ENCODE assay signal across 1 cellular context in genomic region chr19:45103625-45104319, GRCh38.
TF ChIP-seq lines count a peak whose summit lies in the region.

No MANE protein-coding gene starts in this region.

TF ChIP-seq in WTC11, 78 proteins besides CTCF, POLR2A, EP300 and RAD21 (continued from another document):
- TF ChIP-seq ZNF425 (CRISPR knock-in tag; conservative IDR thresholded peaks at IDR 0.05), result no peak
- no peak for TF ChIP-seq MXD4 (CRISPR knock-in tag; IDR thresholded peaks at IDR 0.05; ENCODE audit: borderline replicate concordance)
